8 cellular contexts compared by ENCODE assay signal in genomic region chr10:34816067-34817002, GRCh38. TPM values are rescaled to one million over a fixed set of nuclear protein-coding genes. Genes with fewer than 3 reads are reported as not detected.
DNase-seq lines count a peak whose midpoint lies in the region; ATAC-seq and TF ChIP-seq lines count a peak whose summit lies in the region.

No MANE protein-coding gene starts in this region.

- intact Hi-C loops in CD4-positive, alpha-beta T cell (cut with DNase I, micrococcal nuclease): no loop called here
- intact Hi-C loops in vagina (cut with DNase I): loop anchor here (10.0 kb wide), 1 partner anchor 152 kb away; no protein-coding TSS in a partner anchor

- peaks cover 36% of the 10 kb centered on the region for H3K4me1 ChIP-seq in vagina

- no peak overlapping the region for H3K27ac ChIP-seq in CD4-positive, alpha-beta T cell (ENCODE audit: low read depth, low read length)
- peak overlapping the region; percentile 92 for H3K27ac ChIP-seq in vagina

- in situ Hi-C loops in G401 (cut with HindIII; ENCODE audit: low sequenced_read_pairs): no loop called here

- no peak overlapping the region for H3K27ac Mint-ChIP-seq in CD4-positive, alpha-beta T cell
- H3K27ac Mint-ChIP-seq in chondrocyte (ENCODE audit: unreplicated experiment) (peak overlapping the region; percentile 77), memory B cell (no peak overlapping the region)

- TF ChIP-seq POLR2A in vagina (IDR thresholded peaks at IDR 0.05): no peak

- POLR2A ChIA-PET in CD4-positive, alpha-beta T cell (lab: Charles Lee): no interaction called here

- TF ChIP-seq CTCF in CD4-positive, alpha-beta T cell (IDR thresholded peaks at IDR 0.05): no peak
- TF ChIP-seq CTCF in chondrocyte (IDR thresholded peaks at IDR 0.05) (peak; percentile 34), vagina (IDR thresholded peaks at IDR 0.05) (no peak)

- peak overlapping the region; percentile 78 for H3K4me3 Mint-ChIP-seq in CD4-positive, alpha-beta T cell
- H3K4me3 Mint-ChIP-seq in chondrocyte (ENCODE audit: unreplicated experiment): peak overlapping the region; percentile 79
- peak overlapping the region; percentile 57 for H3K4me3 Mint-ChIP-seq in memory B cell

- H3K36me3 Mint-ChIP-seq in CD4-positive, alpha-beta T cell (ENCODE audit: low read depth): no peaks in the 10 kb centered on the region
- H3K36me3 Mint-ChIP-seq in chondrocyte (ENCODE audit: low read depth) (no peaks in the 10 kb centered on the region), memory B cell (no peaks in the 10 kb centered on the region)

- no peaks in the 10 kb centered on the region for H3K9me3 ChIP-seq in CD4-positive, alpha-beta T cell (ENCODE audit: control insufficient read depth, low read length)
- no peaks in the 10 kb centered on the region for H3K9me3 ChIP-seq in vagina

- H3K27me3 Mint-ChIP-seq in CD4-positive, alpha-beta T cell: peaks cover 62% of the 10 kb centered on the region
- no peaks in the 10 kb centered on the region for H3K27me3 Mint-ChIP-seq in chondrocyte (ENCODE audit: low read depth)
- H3K27me3 Mint-ChIP-seq in memory B cell: peaks cover 16% of the 10 kb centered on the region

- no peak for DNase-seq in CD4-positive, alpha-beta T cell
- DNase-seq in LHCN-M2 (ENCODE audit: low read depth) (peak; percentile 50), chondrocyte (ENCODE audit: low spot score) (no peak), memory B cell (ENCODE audit: low spot score in 2 of 2) (no peak), vagina (ENCODE audit: extremely low spot score in 2 of 2) (no peak), G401 (ENCODE audit: low spot score) (no peak), NCI-H2029 treated with DMSO at 0.1 percent for 48 hours (lab: John Stamatoyannopoulos, UW) (no peak)

- peaks cover 49% of the 10 kb centered on the region for H3K27me3 ChIP-seq in CD4-positive, alpha-beta T cell (ENCODE audit: control insufficient read depth, insufficient read depth, low read length)
- H3K27me3 ChIP-seq in vagina: no peaks in the 10 kb centered on the region

- peak overlapping the region; percentile 72 to 87 for H3K4me3 ChIP-seq in vagina

- CTCF ChIA-PET in CD4-positive, alpha-beta T cell (lab: Charles Lee): no interaction called here

- H3K9me3 Mint-ChIP-seq in CD4-positive, alpha-beta T cell: no peaks in the 10 kb centered on the region
- H3K9me3 Mint-ChIP-seq in chondrocyte (ENCODE audit: low read depth) (no peaks in the 10 kb centered on the region), memory B cell (no peaks in the 10 kb centered on the region)

- ATAC-seq in CD4-positive, alpha-beta T cell (ENCODE audit: poor library complexity): no peak
- ATAC-seq in memory B cell (ENCODE audit: low read depth): no peak
- no peak for ATAC-seq in GM21423 (IDR thresholded peaks at IDR 0.05; ENCODE audit: unreplicated experiment)

- peaks cover 11% of the 10 kb centered on the region for H3K4me1 Mint-ChIP-seq in CD4-positive, alpha-beta T cell (ENCODE audit: low read depth)
- H3K4me1 Mint-ChIP-seq in chondrocyte (ENCODE audit: low read depth) (peaks cover 36% of the 10 kb centered on the region), memory B cell (peaks cover 2% of the 10 kb centered on the region)

- no peaks in the 10 kb centered on the region for H3K36me3 ChIP-seq in vagina

RNA-seq across cellular contexts. Expression of gene PARD3, which starts 1.2 kb away (rescaled TPM):
- total RNA-seq in CD4-positive, alpha-beta T cell: under 1 TPM; 0.53 to 0.71 TPM
- total RNA-seq in LHCN-M2 (2014; rRNA removed): 41.5 and 51.7 TPM in 2 replicates
- polyA plus RNA-seq in LHCN-M2 (2012): 17.5 TPM
- 25.2 to 26.5 TPM (median 26.0 TPM) in 3 replicates for total RNA-seq in chondrocyte
- total RNA-seq in vagina: 95.5 TPM
- 55.1 and 61.9 TPM in 2 replicates for total RNA-seq in G401 (2014; rRNA removed; shearing (Covaris generic))

Comparison
In these comparisons a context has a peak if more than half of its experiments do, and no peak if none do; other contexts are left out.
1. RNA of gene PARD3, which starts 1.2 kb away (total RNA-seq): 95.5 TPM in vagina (single experiment), 55.1 to 61.9 TPM in G401, 41.5 to 51.7 TPM in LHCN-M2 and 25.2 to 26.5 TPM in chondrocyte; 0.53 to 0.71 TPM in CD4-positive, alpha-beta T cell; every median in the first group is over 10 times any median in the second.
2. Peak in every context shown above with its lines, with median percentiles within 50 percentile points of each other: H3K4me3 Mint-ChIP-seq.